Comparison of ENCODE assay signal across 8 cellular contexts in the genomic region with DNA sequence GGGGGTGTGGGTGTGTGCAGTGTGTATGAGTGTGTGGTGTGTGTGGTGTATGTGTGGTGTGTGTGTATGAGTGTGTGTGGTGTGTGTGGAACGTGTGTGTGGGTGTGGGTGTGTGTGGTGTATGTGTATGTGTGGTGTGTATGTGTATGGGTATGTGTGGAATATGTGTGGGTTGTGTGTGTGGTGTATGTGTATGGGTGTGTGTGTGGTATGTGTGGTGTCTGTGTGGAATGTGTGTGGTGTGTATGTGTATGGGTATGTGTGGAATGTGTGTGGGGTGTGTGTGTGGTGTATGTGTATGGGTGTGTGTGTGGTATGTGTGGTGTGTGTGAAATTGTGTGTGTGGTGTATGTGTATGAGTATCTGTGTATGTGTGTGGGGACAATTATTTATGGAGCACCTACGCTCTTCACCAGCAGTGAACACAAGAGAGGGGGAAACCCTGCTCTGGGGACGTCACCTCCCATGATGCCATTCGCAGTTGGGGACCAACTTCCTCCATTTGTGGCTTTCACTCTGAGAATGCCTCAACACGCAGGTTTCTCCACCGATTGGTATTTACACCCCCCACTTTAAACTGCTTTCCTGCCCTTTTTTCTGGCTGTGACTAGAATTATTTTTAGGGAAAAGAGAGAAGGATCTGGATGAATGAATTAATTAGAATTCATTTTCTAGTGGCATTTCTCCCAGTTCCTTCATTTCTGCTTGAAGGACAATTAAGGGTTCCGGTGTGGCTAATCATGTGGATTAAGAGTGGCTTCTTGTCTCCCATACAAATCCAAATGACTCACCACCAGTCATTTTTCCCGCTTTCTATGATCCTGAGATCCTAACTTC.
DNase-seq lines count a peak whose midpoint lies in the region; ATAC-seq and TF ChIP-seq lines count a peak whose summit lies in the region.

No MANE protein-coding gene starts in this region.

- TF ChIP-seq CTCF in Peyer's patch (IDR thresholded peaks at IDR 0.05): no peak

- H3K27ac ChIP-seq in Peyer's patch: peak overlapping the region in 1 of 4 donors; percentile 4

- no peak for TF ChIP-seq POLR2A in Peyer's patch (IDR thresholded peaks at IDR 0.05)

- no peaks in the 10 kb centered on the region for H3K27me3 ChIP-seq in Peyer's patch

- H3K4me1 ChIP-seq in Peyer's patch: no peaks in the 10 kb centered on the region

- H3K4me3 ChIP-seq in Peyer's patch: no peak overlapping the region

- ATAC-seq in GM18873 (IDR thresholded peaks at IDR 0.05; ENCODE audit: low FRiP score, unreplicated experiment) (peak; percentile 85), HG02852 (IDR thresholded peaks at IDR 0.05; ENCODE audit: unreplicated experiment) (peak; percentile 91)

- H3K9me3 ChIP-seq in Peyer's patch: no peaks in the 10 kb centered on the region

- DNase-seq in Peyer's patch (peak in 2 of 3 donors; percentile 71 to 83), amniotic epithelial cell (ENCODE audit: low read depth) (peak; percentile 68), dermis blood vessel endothelial cell (no peak), AG08395 (ENCODE audit: low spot score) (no peak), SHP77 (lab: John Stamatoyannopoulos, UW) (no peak)
- DNase-seq in stimulated activated CD4-positive, alpha-beta T cell treated with anti-CD3 and anti-CD28 coated beads, Interleukin-4, amount 100 ng/mL, for 1 hour: peak; percentile 54

- no peaks in the 10 kb centered on the region for H3K36me3 ChIP-seq in Peyer's patch

Comparison
In these comparisons a context has a peak if more than half of its experiments do, and no peak if none do; other contexts are left out.
1. DNase-seq: peak in Peyer's patch (2 of 3), amniotic epithelial cell (single experiment) and stimulated activated CD4-positive, alpha-beta T cell treated with anti-CD3 and anti-CD28 coated beads, Interleukin-4, amount 100 ng/mL, for 1 hour (single experiment); none in dermis blood vessel endothelial cell (single experiment), AG08395 (single experiment) and SHP77 (0 of 2).